16 cellular contexts compared by ENCODE assay signal in the genomic region with DNA sequence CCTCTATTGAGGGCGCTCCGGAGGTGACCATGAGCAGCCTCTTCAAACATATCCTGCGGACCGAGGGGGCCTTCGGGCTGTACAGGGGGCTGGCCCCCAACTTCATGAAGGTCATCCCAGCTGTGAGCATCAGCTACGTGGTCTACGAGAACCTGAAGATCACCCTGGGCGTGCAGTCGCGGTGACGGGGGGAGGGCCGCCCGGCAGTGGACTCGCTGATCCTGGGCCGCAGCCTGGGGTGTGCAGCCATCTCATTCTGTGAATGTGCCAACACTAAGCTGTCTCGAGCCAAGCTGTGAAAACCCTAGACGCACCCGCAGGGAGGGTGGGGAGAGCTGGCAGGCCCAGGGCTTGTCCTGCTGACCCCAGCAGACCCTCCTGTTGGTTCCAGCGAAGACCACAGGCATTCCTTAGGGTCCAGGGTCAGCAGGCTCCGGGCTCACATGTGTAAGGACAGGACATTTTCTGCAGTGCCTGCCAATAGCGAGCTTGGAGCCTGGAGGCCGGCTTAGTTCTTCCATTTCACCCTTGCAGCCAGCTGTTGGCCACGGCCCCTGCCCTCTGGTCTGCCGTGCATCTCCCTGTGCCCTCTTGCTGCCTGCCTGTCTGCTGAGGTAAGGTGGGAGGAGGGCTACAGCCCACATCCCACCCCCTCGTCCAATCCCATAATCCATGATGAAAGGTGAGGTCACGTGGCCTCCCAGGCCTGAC. TPM values are rescaled to one million over a fixed set of nuclear protein-coding genes. Genes with fewer than 3 reads are reported as not detected.
DNase-seq lines count a peak whose midpoint lies in the region; TF ChIP-seq lines count a peak whose summit lies in the region.
"Had no signal": no experiment of that assay in that cellular context is flagged by ENCODE, and none has a peak within 500 bp of the region (broad histone marks: within the 10 kb centered on the region; RNA-seq: fewer than 3 reads in every experiment).

No MANE protein-coding gene starts in this region.

- TF ChIP-seq POLR2A in breast epithelium (IDR thresholded peaks at IDR 0.05) = no peak

- BruUV-seq in MCF 10A (replicated peaks; lab: Mats Ljungman, UMichigan) = no TSS peak

- CTCF ChIA-PET in MCF 10A (lab: Yijun Ruan, JAX) = interaction anchor here (0.5 to 6.6 kb wide), 3 partner anchors 9 to 744 kb away, joined by 3 to 62 read pairs (median 5); no protein-coding TSS in a partner anchor

- H3K4me1 Mint-ChIP-seq in MCF 10A (ENCODE audit: insufficient read depth, unreplicated experiment) (no peaks in the 10 kb centered on the region), brain (peaks cover 27% of the 10 kb centered on the region), neural crest cell (peaks cover 3% of the 10 kb centered on the region), type B pancreatic cell (ENCODE audit: unreplicated experiment) (peaks cover 7% of the 10 kb centered on the region)

- POLR2A ChIA-PET in MCF 10A (lab: Yijun Ruan, JAX) = interaction anchor here (4.5 kb wide), 1 partner anchor 8 kb away, joined by 19 read pairs; no protein-coding TSS in a partner anchor

- H3K4me3 ChIP-seq in breast epithelium = no peak overlapping the region
- H3K4me3 ChIP-seq: A549, MG63 had no signal

- H3K9me3 Mint-ChIP-seq in MCF 10A (ENCODE audit: unreplicated experiment) (no peaks in the 10 kb centered on the region), brain (no peaks in the 10 kb centered on the region), neural crest cell (no peaks in the 10 kb centered on the region), type B pancreatic cell (no peaks in the 10 kb centered on the region)
- H3K9me3 Mint-ChIP-seq: activated T-helper 17 cell treated with anti-CD3 and anti-CD28 coated beads, Interleukin-2, amount 50 U/mL, for 72 hours had no signal

- H3K27me3 Mint-ChIP-seq in MCF 10A (ENCODE audit: insufficient read depth, unreplicated experiment) = no peaks in the 10 kb centered on the region
- H3K27me3 Mint-ChIP-seq in brain = peaks cover 5% of the 10 kb centered on the region
- H3K27me3 Mint-ChIP-seq in neural crest cell (ENCODE audit: low read depth) = no peaks in the 10 kb centered on the region
- H3K27me3 Mint-ChIP-seq in type B pancreatic cell = no peaks in the 10 kb centered on the region
- H3K27me3 Mint-ChIP-seq: activated T-helper 17 cell treated with anti-CD3 and anti-CD28 coated beads, Interleukin-2, amount 50 U/mL, for 72 hours had no signal

- DNase-seq in MCF 10A (ENCODE audit: unreplicated experiment) (no peak), breast epithelium (ENCODE audit: low spot score in 2 of 2) (no peak), neural crest cell (ENCODE audit: low read depth, low spot score) (no peak), type B pancreatic cell (ENCODE audit: extremely low spot score, unreplicated experiment) (no peak), HT-29 (ENCODE audit: low spot score) (no peak), dermis blood vessel endothelial cell (no peak), NCI-H345 (lab: John Stamatoyannopoulos, UW) (no peak)
- DNase-seq: activated CD8-positive, alpha-beta T cell treated with anti-CD3 and anti-CD28 coated beads, Interleukin-2, amount 10 ng/mL, durations not matched to agents 7 days and 5 days; hippocampal formation; MG63; NCI-H187; trophoblast cell had no signal

- H3K27ac Mint-ChIP-seq in MCF 10A (ENCODE audit: low read depth, unreplicated experiment) (peak overlapping the region; percentile 47), brain (peak overlapping the region; percentile 14 to 82 (median 72)), neural crest cell (ENCODE audit: unreplicated experiment) (peak overlapping the region; percentile 19), type B pancreatic cell (peak overlapping the region; percentile 54)
- H3K27ac Mint-ChIP-seq: activated T-helper 17 cell treated with anti-CD3 and anti-CD28 coated beads, Interleukin-2, amount 50 U/mL, for 72 hours had no signal

- no peak overlapping the region for H3K4me3 Mint-ChIP-seq in MCF 10A (ENCODE audit: unreplicated experiment)
- no peak overlapping the region for H3K4me3 Mint-ChIP-seq in brain
- no peak overlapping the region for H3K4me3 Mint-ChIP-seq in neural crest cell
- no peak overlapping the region for H3K4me3 Mint-ChIP-seq in type B pancreatic cell
- H3K4me3 Mint-ChIP-seq: activated CD8-positive, alpha-beta T cell treated with anti-CD3 and anti-CD28 coated beads, Interleukin-2, amount 10 ng/mL, durations not matched to agents 7 days and 5 days; activated T-helper 17 cell treated with anti-CD3 and anti-CD28 coated beads, Interleukin-2, amount 50 U/mL, for 72 hours had no signal

- TF ChIP-seq CTCF in MCF 10A (IDR thresholded peaks at IDR 0.05; ENCODE audit: unreplicated experiment) (no peak), breast epithelium (IDR thresholded peaks at IDR 0.05) (no peak), brain (conservative IDR thresholded peaks at IDR 0.05) (no peak), neural crest cell (conservative IDR thresholded peaks at IDR 0.05) (no peak), type B pancreatic cell (conservative IDR thresholded peaks at IDR 0.05) (no peak)

- peaks cover 5% of the 10 kb centered on the region for H3K36me3 ChIP-seq in breast epithelium

- H3K4me1 ChIP-seq in breast epithelium = no peaks in the 10 kb centered on the region
- H3K4me1 ChIP-seq: A549 had no signal

- H3K27ac ChIP-seq in breast epithelium = peak overlapping the region in 1 of 2 donors; percentile 29
- H3K27ac ChIP-seq: A549 had no signal

- peaks cover 54% of the 10 kb centered on the region for H3K36me3 Mint-ChIP-seq in MCF 10A (ENCODE audit: insufficient read depth, unreplicated experiment)
- peaks cover 44% of the 10 kb centered on the region for H3K36me3 Mint-ChIP-seq in brain
- H3K36me3 Mint-ChIP-seq in neural crest cell (ENCODE audit: low read depth) = no peaks in the 10 kb centered on the region
- peaks cover 14% of the 10 kb centered on the region for H3K36me3 Mint-ChIP-seq in type B pancreatic cell

- H3K27me3 ChIP-seq in breast epithelium = no peaks in the 10 kb centered on the region
- H3K27me3 ChIP-seq: MG63 had no signal

- no peaks in the 10 kb centered on the region for H3K9me3 ChIP-seq in breast epithelium
- H3K9me3 ChIP-seq: A549, MG63 had no signal

- intact Hi-C loops in MCF 10A (cut with micrococcal nuclease) (no loop called here), breast epithelium (cut with DNase I; ENCODE audit: low total_unique reads) (no loop called here)

RNA-seq across cellular contexts. Expression of gene PTGES2, which starts 20.1 kb away (rescaled TPM):
- 114 and 130 TPM in 2 replicates for total RNA-seq in MCF 10A (2022)
- total RNA-seq in breast epithelium = 10 to 100 TPM; 35.7 to 86.9 (median 55.0) TPM
- polyA plus RNA-seq in brain (ENCODE audit: insufficient read depth, low read depth, low replicate concordance) = 115 TPM
- 63.2 and 72.2 TPM in 2 replicates for total RNA-seq in neural crest cell
- 67.2 and 85.0 TPM in 2 replicates for total RNA-seq in type B pancreatic cell (ENCODE audit: low replicate concordance)
- 365 and 392 TPM in 2 replicates for total RNA-seq in HT-29 (2014; rRNA removed; shearing (Covaris generic))
- 52.8 and 87.3 TPM in 2 replicates for total RNA-seq in dermis blood vessel endothelial cell

RNA-seq across cellular contexts. Expression of gene SLC25A25, which starts 39.4 kb away (rescaled TPM):
- total RNA-seq in MCF 10A (2022) (11.1 and 15.5 TPM in 2 replicates), breast epithelium (10 to 100 TPM; 27.2 to 43.9 (median 33.1) TPM), neural crest cell (13.9 and 16.8 TPM in 2 replicates), type B pancreatic cell (ENCODE audit: low replicate concordance) (19.1 and 39.0 TPM in 2 replicates), dermis blood vessel endothelial cell (34.1 and 64.7 TPM in 2 replicates)
- polyA plus RNA-seq in brain (ENCODE audit: insufficient read depth, low read depth, low replicate concordance) = 64.7 TPM
- total RNA-seq in HT-29 (2014; rRNA removed; shearing (Covaris generic)) = 88.1 and 94.8 TPM in 2 replicates

RNA-seq across cellular contexts. Expression of gene NAIF1, which starts 40.3 kb away (rescaled TPM):
- 15.8 and 17.1 TPM in 2 replicates for total RNA-seq in MCF 10A (2022)
- 10 to 100 TPM in 2 of 3 donors, 1 to 10 TPM in 1; 8.8 to 13.1 (median 11.9) TPM for total RNA-seq in breast epithelium
- 12.2 TPM for polyA plus RNA-seq in brain (ENCODE audit: insufficient read depth, low read depth, low replicate concordance)
- 9.8 and 11.8 TPM in 2 replicates for total RNA-seq in neural crest cell
- 6.7 and 10.3 TPM in 2 replicates for total RNA-seq in type B pancreatic cell (ENCODE audit: low replicate concordance)
- 17.3 and 17.9 TPM in 2 replicates for total RNA-seq in HT-29 (2014; rRNA removed; shearing (Covaris generic))
- total RNA-seq in dermis blood vessel endothelial cell = 12.8 and 13.8 TPM in 2 replicates

RNA-seq across cellular contexts. Expression of gene LCN2, which starts 41.8 kb away (rescaled TPM):
- total RNA-seq in MCF 10A (2022) (7.7 and 41.6 TPM in 2 replicates), breast epithelium (10 to 100 TPM in 2 of 3 donors, not detected in 1; 38.5 to 42.3 TPM), neural crest cell (not detected in 2 replicates), type B pancreatic cell (ENCODE audit: low replicate concordance) (10.7 and 12.4 TPM in 2 replicates), dermis blood vessel endothelial cell (0.14 TPM in 1 of 2 replicates, not detected in the other)
- polyA plus RNA-seq in brain (ENCODE audit: insufficient read depth, low read depth, low replicate concordance) = not detected
- total RNA-seq in HT-29 (2014; rRNA removed; shearing (Covaris generic)) = 221 and 241 TPM in 2 replicates
- total RNA-seq: activated CD8-positive, alpha-beta T cell treated with anti-CD3 and anti-CD28 coated beads, Interleukin-2, amount 10 ng/mL, durations not matched to agents 7 days and 5 days; activated T-helper 17 cell treated with anti-CD3 and anti-CD28 coated beads, Interleukin-2, amount 50 U/mL, for 72 hours; NCI-H460 had no signal

RNA-seq across cellular contexts. Expression of gene BBLN, which starts 52.6 kb away (rescaled TPM):
- total RNA-seq in MCF 10A (2022) (68.6 and 70.4 TPM in 2 replicates), breast epithelium (100 to 1,000 TPM; 144 to 232 (median 152) TPM), neural crest cell (80.6 and 82.5 TPM in 2 replicates), type B pancreatic cell (ENCODE audit: low replicate concordance) (108 and 150 TPM in 2 replicates), dermis blood vessel endothelial cell (47.4 and 77.1 TPM in 2 replicates)
- 404 TPM for polyA plus RNA-seq in brain (ENCODE audit: insufficient read depth, low read depth, low replicate concordance)
- 439 and 565 TPM in 2 replicates for total RNA-seq in HT-29 (2014; rRNA removed; shearing (Covaris generic))

Comparison
In these comparisons a context has a peak if more than half of its experiments do, and no peak if none do; other contexts are left out.
1. H3K27ac Mint-ChIP-seq: peak in every context shown above with its lines; median percentile 72 in brain; 54 in type B pancreatic cell; 47 in MCF 10A; 19 in neural crest cell.